Comparison of ENCODE assay signal across 9 cellular contexts in genomic region chr9:136576269-136576626, GRCh38. TPM values are rescaled to one million over a fixed set of nuclear protein-coding genes. Genes with fewer than 3 reads are reported as not detected.
DNase-seq lines count a peak whose midpoint lies in the region; ATAC-seq and TF ChIP-seq lines count a peak whose summit lies in the region.
"Had no signal": no experiment of that assay in that cellular context is flagged by ENCODE, and none has a peak within 500 bp of the region (broad histone marks: within the 10 kb centered on the region; RNA-seq: fewer than 3 reads in every experiment).

No MANE protein-coding gene starts in this region.

- no peak for TF ChIP-seq POLR2A in prostate gland (IDR thresholded peaks at IDR 0.05)

- peak; percentile 59 for DNase-seq in GM03348 (ENCODE audit: low spot score)
- peak; percentile 2 to 57 for DNase-seq in NCI-H446 (lab: John Stamatoyannopoulos, UW)
- DNase-seq in epithelial cell of proximal tubule (ENCODE audit: low read depth) = peak; percentile 23
- DNase-seq in prostate gland (ENCODE audit: low spot score) = peak; percentile 76
- no peak for DNase-seq in effector CD4-positive, alpha-beta T cell
- DNase-seq in occipital lobe (lab: John Stamatoyannopoulos, UW) = no peak
- DNase-seq: brain microvascular endothelial cell had no signal

- no peaks in the 10 kb centered on the region for H3K27me3 ChIP-seq in prostate gland (replicated peaks; ENCODE audit: insufficient read depth)
- H3K27me3 ChIP-seq: brain microvascular endothelial cell had no signal

- WGBS in prostate gland = 67% methylated on average over 5 of the region's 8 CpGs

- H3K4me3 ChIP-seq in epithelial cell of proximal tubule (ENCODE audit: low read depth, low read length) = no peak overlapping the region
- no peak overlapping the region for H3K4me3 ChIP-seq in prostate gland

- no peak for TF ChIP-seq CTCF in epithelial cell of proximal tubule (conservative IDR thresholded peaks at IDR 0.05; ENCODE audit: low read depth, low read length)
- TF ChIP-seq CTCF in prostate gland (IDR thresholded peaks at IDR 0.05) = no peak

- no peak for ATAC-seq in GM21360 (IDR thresholded peaks at IDR 0.05; ENCODE audit: unreplicated experiment)
- ATAC-seq in HG02938 (IDR thresholded peaks at IDR 0.05; ENCODE audit: unreplicated experiment) = no peak

- no peaks in the 10 kb centered on the region for H3K4me1 ChIP-seq in prostate gland (replicated peaks)

- intact Hi-C loops in prostate gland (cut with DNase I) = no loop called here

- H3K9me3 ChIP-seq in prostate gland = no peaks in the 10 kb centered on the region

- H3K27ac ChIP-seq in prostate gland = no peak overlapping the region
- H3K27ac ChIP-seq: brain microvascular endothelial cell had no signal

- no peaks in the 10 kb centered on the region for H3K36me3 ChIP-seq in prostate gland
- H3K36me3 ChIP-seq: brain microvascular endothelial cell had no signal

RNA-seq across cellular contexts. Expression of gene NOTCH1, which starts 30.4 kb away (rescaled TPM):
- total RNA-seq in epithelial cell of proximal tubule (17.1 and 39.7 TPM in 2 replicates), prostate gland (10 to 100 TPM; 38.0 to 63.3 TPM), occipital lobe (22.9 TPM)

Comparison
In these comparisons a context has a peak if more than half of its experiments do, and no peak if none do; other contexts are left out.
1. DNase-seq: peak in GM03348 (single experiment), NCI-H446 (2 of 2), epithelial cell of proximal tubule (single experiment) and prostate gland (single experiment); none in effector CD4-positive, alpha-beta T cell (single experiment) and occipital lobe (single experiment).